In genomic region chr3:12961726-12962036, GRCh38 we compare ENCODE assay signal across 1 cellular context.
A peak's percentile ranks its signal among the peaks of the same experiment; 100 is the strongest.
TF ChIP-seq lines count a peak whose summit lies in the region.

No MANE protein-coding gene starts in this region.

TF ChIP-seq in K562, 482 proteins besides CTCF, POLR2A, EP300 and RAD21 (continues in another document):
- TF ChIP-seq AFF1 (IDR thresholded peaks at IDR 0.05; ENCODE audit: low read depth in 1 of 2, partially characterized antibody in 2 of 2) (no peak), RBM25 (IDR thresholded peaks at IDR 0.05; ENCODE audit: low read depth, low read length, severe bottlenecking) (no peak), ESRRA (IDR thresholded peaks at IDR 0.05; ENCODE audit: borderline replicate concordance, low read depth) (no peak), CHCHD3 (CRISPR knock-in tag; IDR thresholded peaks at IDR 0.05) (no peak), KDM4B (IDR thresholded peaks at IDR 0.05; ENCODE audit: borderline replicate concordance in 2 of 2, low read depth in 1 of 2) (no peak), PREB (CRISPR knock-in tag; IDR thresholded peaks at IDR 0.05) (no peak), ZNF778 (CRISPR knock-in tag; IDR thresholded peaks at IDR 0.05) (no peak), MLLT1 (IDR thresholded peaks at IDR 0.05) (no peak), MCM2 (IDR thresholded peaks at IDR 0.05; ENCODE audit: low read depth) (no peak), U2AF2 (optimal IDR thresholded peaks at IDR 0.05; ENCODE audit: low read depth, low read length) (no peak), HSF4 (CRISPR knock-in tag; IDR thresholded peaks at IDR 0.05; ENCODE audit: borderline replicate concordance) (no peak), ZNF143 (CRISPR knock-in tag; IDR thresholded peaks at IDR 0.05) (peak; percentile 45; the same call in 1 of the 2 replicates), PPARD (CRISPR knock-in tag; IDR thresholded peaks at IDR 0.05) (no peak), GABPB2 (CRISPR knock-in tag; conservative IDR thresholded peaks at IDR 0.05) (no peak), BRF1 (IDR thresholded peaks at IDR 0.05; ENCODE audit: borderline replicate concordance, extremely low read depth, insufficient read length) (no peak), YBX1 (IDR thresholded peaks at IDR 0.05) (no peak), ZNF232 (CRISPR knock-in tag; IDR thresholded peaks at IDR 0.05) (no peak), SP2 (IDR thresholded peaks at IDR 0.05; ENCODE audit: extremely low read depth, low read depth, low read length, poor library complexity, severe bottlenecking) (no peak), ZFP36 (IDR thresholded peaks at IDR 0.05; ENCODE audit: low read depth, low read length, partially characterized antibody) (no peak), RBFOX2 (IDR thresholded peaks at IDR 0.05; ENCODE audit: low read depth, low read length) (no peak), E2F5 (CRISPR knock-in tag; IDR thresholded peaks at IDR 0.05) (no peak), E2F4 (CRISPR knock-in tag; IDR thresholded peaks at IDR 0.05; ENCODE audit: low read depth) (no peak), PHF8 (IDR thresholded peaks at IDR 0.05; ENCODE audit: borderline replicate concordance, low read length) (no peak), SMARCA4 (IDR thresholded peaks at IDR 0.05) (no peak), THRAP3 (IDR thresholded peaks at IDR 0.05; ENCODE audit: borderline replicate concordance) (no peak), ZBTB9 (CRISPR knock-in tag; IDR thresholded peaks at IDR 0.05) (no peak), KDM1A (IDR thresholded peaks at IDR 0.05) (peak; percentile 32 to 35; a peak in 1 of 4 replicates), ZBTB12 (CRISPR knock-in tag; IDR thresholded peaks at IDR 0.05) (no peak), SRSF3 (IDR thresholded peaks at IDR 0.05; ENCODE audit: insufficient read depth, low read length) (no peak), ZNF316 (IDR thresholded peaks at IDR 0.05) (peak; percentile 54), NCOA2 (IDR thresholded peaks at IDR 0.05; ENCODE audit: partially characterized antibody in 2 of 2) (no peak), SP1 (CRISPR knock-in tag; IDR thresholded peaks at IDR 0.05) (no peak), MAFF (IDR thresholded peaks at IDR 0.05; ENCODE audit: low read length) (peak; percentile 4; the same call in 1 of the 2 replicates), ZNF696 (CRISPR knock-in tag; conservative IDR thresholded peaks at IDR 0.05) (no peak), THRB (CRISPR knock-in tag; conservative IDR thresholded peaks at IDR 0.05) (no peak), TEAD4 (IDR thresholded peaks at IDR 0.05; ENCODE audit: low read length) (no peak), TEAD4 (CRISPR knock-in tag; IDR thresholded peaks at IDR 0.05; ENCODE audit: borderline replicate concordance) (0 out of 2 replicates have a peak, but pooled peaks have one; percentile 53), ZNF217 (CRISPR knock-in tag; IDR thresholded peaks at IDR 0.05) (no peak), PHF20 (IDR thresholded peaks at IDR 0.05; ENCODE audit: partially characterized antibody) (no peak), MIER1 (IDR thresholded peaks at IDR 0.05; ENCODE audit: low read depth) (no peak), MYNN (IDR thresholded peaks at IDR 0.05) (no peak), MYNN (CRISPR knock-in tag; IDR thresholded peaks at IDR 0.05) (no peak), GTF2B (IDR thresholded peaks at IDR 0.05; ENCODE audit: extremely low read depth, insufficient read length) (no peak), PTTG1 (tag; IDR thresholded peaks at IDR 0.05; ENCODE audit: low read depth) (no peak), IRF1 (CRISPR knock-in tag; IDR thresholded peaks at IDR 0.05; ENCODE audit: borderline replicate concordance) (no peak), HNRNPH1 (optimal IDR thresholded peaks at IDR 0.05; ENCODE audit: low read depth, low read length) (no peak), TSHZ1 (CRISPR knock-in tag; IDR thresholded peaks at IDR 0.05) (no peak)
